In genomic region chr10:33799281-33799943, GRCh38 we compare ENCODE assay signal across 22 cellular contexts.
DNase-seq lines count a peak whose midpoint lies in the region; ATAC-seq, FAIRE-seq and TF ChIP-seq lines count a peak whose summit lies in the region.
"Had no signal": no experiment of that assay in that cellular context is flagged by ENCODE, and none has a peak within 500 bp of the region (broad histone marks: within the 10 kb centered on the region; RNA-seq: fewer than 3 reads in every experiment).

No MANE protein-coding gene starts in this region.

- H3K9me3 ChIP-seq in MG63 (no peaks in the 10 kb centered on the region), cardiac muscle cell (ENCODE audit: low read depth) (no peaks in the 10 kb centered on the region)
- H3K9me3 ChIP-seq: gastroesophageal sphincter had no signal

- peaks cover 41% of the 10 kb centered on the region for H3K4me1 Mint-ChIP-seq in nephron
- H3K4me1 Mint-ChIP-seq: IgD-negative memory B cell had no signal

- in situ Hi-C loops in Caki2 (cut with HindIII; ENCODE audit: low pct_unique_long_range_greater_than_20kb, low sequenced_read_pairs) = no loop called here

- no peaks in the 10 kb centered on the region for H3K27me3 ChIP-seq in MG63
- no peaks in the 10 kb centered on the region for H3K27me3 ChIP-seq in cardiac muscle cell
- H3K27me3 ChIP-seq: gastroesophageal sphincter, neural progenitor cell had no signal

- no peaks in the 10 kb centered on the region for H3K36me3 ChIP-seq in MG63
- no peaks in the 10 kb centered on the region for H3K36me3 ChIP-seq in cardiac muscle cell
- H3K36me3 ChIP-seq: gastroesophageal sphincter, neural progenitor cell had no signal

- FAIRE-seq in GM12892 (lab: Jason Lieb, UNC) = no peak
- FAIRE-seq: endothelial cell of umbilical vein, GM12878 had no signal

- H3K27me3 Mint-ChIP-seq in nephron (ENCODE audit: low read depth) = peaks cover 3% of the 10 kb centered on the region
- H3K27me3 Mint-ChIP-seq: activated CD8-positive, alpha-beta memory T cell treated with anti-CD3 and anti-CD28 coated beads, Interleukin-2, amount 10 ng/mL, durations not matched to agents 7 days and 5 days had no signal

- no peak overlapping the region for H3K4me3 Mint-ChIP-seq in nephron
- H3K4me3 Mint-ChIP-seq: activated CD8-positive, alpha-beta memory T cell treated with anti-CD3 and anti-CD28 coated beads, Interleukin-2, amount 10 ng/mL, durations not matched to agents 7 days and 5 days; IgD-negative memory B cell; neural progenitor cell had no signal

- TF ChIP-seq POLR2A in GM12892 (IDR thresholded peaks at IDR 0.05; ENCODE audit: low read depth, low read length) = no peak

- H3K4me3 ChIP-seq in MG63 (no peak overlapping the region), cardiac muscle cell (no peak overlapping the region)
- H3K4me3 ChIP-seq: coronary artery, gastroesophageal sphincter, GM12878, neural progenitor cell had no signal

- peaks cover 12% of the 10 kb centered on the region for H3K4me1 ChIP-seq in cardiac muscle cell (ENCODE audit: low read depth)
- H3K4me1 ChIP-seq: gastroesophageal sphincter had no signal

- DNase-seq in Caki2 (ENCODE audit: low read depth) (peak; percentile 71), MG63 (peak; percentile 8), cardiac muscle cell (ENCODE audit: low read depth in 1 of 2, low spot score in 1 of 2) (peak; percentile 34 to 43), GM12892 (ENCODE audit: insufficient read length) (no peak), retina (no peak), foreskin melanocyte (no peak)
- DNase-seq: activated CD4-positive, CD25-positive, alpha-beta regulatory T cell treated with anti-CD3 and anti-CD28 coated beads, Interleukin-2, amount 50 U/mL, for 72 hours; activated CD8-positive, alpha-beta memory T cell treated with anti-CD3 and anti-CD28 coated beads, Interleukin-2, amount 10 ng/mL, durations not matched to agents 7 days and 5 days; activated effector memory CD4-positive, alpha-beta T cell treated with anti-CD3 and anti-CD28 coated beads, Interleukin-2, amount 50 U/mL, for 16 hours; amygdala; mesenchymal stem cell; NCI-H1930; NCI-H510A treated with DMSO at 0.1 percent for 48 hours; T-helper 9 cell had no signal

- no peaks in the 10 kb centered on the region for H3K9me3 Mint-ChIP-seq in nephron
- H3K9me3 Mint-ChIP-seq: neural progenitor cell had no signal

- no peak for ATAC-seq in HG03159 (IDR thresholded peaks at IDR 0.05; ENCODE audit: unreplicated experiment)
- ATAC-seq: activated CD8-positive, alpha-beta memory T cell treated with anti-CD3 and anti-CD28 coated beads, Interleukin-2, amount 10 ng/mL, durations not matched to agents 7 days and 5 days; gastroesophageal sphincter; GM12878 had no signal

- H3K27ac ChIP-seq in cardiac muscle cell = peak overlapping the region; percentile 55
- H3K27ac ChIP-seq: coronary artery, gastroesophageal sphincter, neural progenitor cell had no signal

- TF ChIP-seq CTCF in cardiac muscle cell (IDR thresholded peaks at IDR 0.05; ENCODE audit: low read depth, low read length) = no peak
- TF ChIP-seq CTCF in nephron (IDR thresholded peaks at IDR 0.05; ENCODE audit: unreplicated experiment in 3 of 3) = no peak

- H3K27ac Mint-ChIP-seq in nephron = peak overlapping the region; percentile 75 to 96 (median 89)
- H3K27ac Mint-ChIP-seq: activated CD8-positive, alpha-beta memory T cell treated with anti-CD3 and anti-CD28 coated beads, Interleukin-2, amount 10 ng/mL, durations not matched to agents 7 days and 5 days; IgD-negative memory B cell; neural progenitor cell had no signal

- H3K36me3 Mint-ChIP-seq in nephron (ENCODE audit: low read depth) = no peaks in the 10 kb centered on the region
- H3K36me3 Mint-ChIP-seq: activated CD8-positive, alpha-beta memory T cell treated with anti-CD3 and anti-CD28 coated beads, Interleukin-2, amount 10 ng/mL, durations not matched to agents 7 days and 5 days; IgD-negative memory B cell; neural progenitor cell had no signal

Comparison
In these comparisons a context has a peak if more than half of its experiments do, and no peak if none do; other contexts are left out.
1. DNase-seq: peak in Caki2 (single experiment), MG63 (single experiment) and cardiac muscle cell (2 of 2); none in GM12892 (single experiment), retina (single experiment) and foreskin melanocyte (single experiment).